Comparison of ENCODE assay signal across 17 cellular contexts in the genomic region with DNA sequence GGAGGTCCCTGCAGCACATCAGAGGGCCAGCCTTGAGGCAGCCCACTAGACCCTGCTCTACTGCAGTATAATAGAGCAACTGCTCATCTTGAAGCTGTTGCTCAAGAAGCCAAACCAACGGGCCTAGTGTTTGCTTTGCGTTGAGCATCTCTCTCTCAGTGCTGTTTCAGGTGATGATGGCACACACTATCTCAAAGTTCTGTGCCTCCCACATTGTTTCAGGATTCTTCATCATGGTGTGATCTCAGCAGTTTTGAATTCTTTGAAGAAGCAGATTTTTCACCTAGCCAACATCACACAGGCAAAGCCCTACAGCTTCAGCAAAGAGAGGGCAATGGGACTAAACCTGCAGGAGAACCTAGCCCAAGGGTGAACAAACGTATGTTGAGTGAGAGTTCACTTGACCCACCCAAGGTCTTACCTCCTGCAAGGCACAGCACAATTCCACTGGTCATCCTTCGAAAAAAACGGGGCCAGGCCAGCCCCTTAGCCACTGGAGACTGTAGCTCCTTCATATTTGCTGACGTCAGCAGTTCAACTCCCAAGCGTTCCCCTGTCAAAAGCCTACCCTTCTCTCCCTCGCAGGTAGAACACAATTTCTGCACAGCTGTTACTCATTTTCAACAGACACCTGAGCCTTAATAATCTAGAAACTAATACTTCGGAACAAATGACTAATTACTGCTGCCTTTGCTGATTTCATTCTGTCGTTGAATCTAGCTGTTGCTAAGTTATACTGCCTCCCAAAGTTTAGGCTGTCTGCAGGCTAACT. TPM values are rescaled to one million over a fixed set of nuclear protein-coding genes. Genes with fewer than 3 reads are reported as not detected.
A peak's percentile ranks its signal among the peaks of the same experiment; 100 is the strongest.
DNase-seq lines count a peak whose midpoint lies in the region; ATAC-seq and TF ChIP-seq lines count a peak whose summit lies in the region.
"Had no signal": no experiment of that assay in that cellular context is flagged by ENCODE, and none has a peak within 500 bp of the region (broad histone marks: within the 10 kb centered on the region; RNA-seq: fewer than 3 reads in every experiment).

No MANE protein-coding gene starts in this region.

- ATAC-seq in activated CD8-positive, alpha-beta T cell treated with anti-CD3 and anti-CD28 coated beads for 36 hours = peak; percentile 62
- ATAC-seq in activated CD8-positive, alpha-beta T cell treated with anti-CD3 and anti-CD28 coated beads, Interleukin-2, amount 10 ng/mL, durations not matched to agents 7 days and 5 days = no peak
- peak; percentile 91 for ATAC-seq in activated T-helper 17 cell treated with anti-CD3 and anti-CD28 coated beads, Interleukin-2, amount 50 U/mL, for 72 hours (replicated peaks)
- ATAC-seq in HG03442 (IDR thresholded peaks at IDR 0.05; ENCODE audit: unreplicated experiment) = no peak
- ATAC-seq in GM18868 (IDR thresholded peaks at IDR 0.05; ENCODE audit: unreplicated experiment) = no peak
- ATAC-seq: gastroesophageal sphincter had no signal

- H3K27me3 Mint-ChIP-seq in activated CD8-positive, alpha-beta T cell treated with anti-CD3 and anti-CD28 coated beads for 36 hours = no peaks in the 10 kb centered on the region
- no peaks in the 10 kb centered on the region for H3K27me3 Mint-ChIP-seq in activated CD8-positive, alpha-beta T cell treated with anti-CD3 and anti-CD28 coated beads, Interleukin-2, amount 10 ng/mL, durations not matched to agents 7 days and 5 days (ENCODE audit: low read depth)
- no peaks in the 10 kb centered on the region for H3K27me3 Mint-ChIP-seq in activated T-helper 17 cell treated with anti-CD3 and anti-CD28 coated beads, Interleukin-2, amount 50 U/mL, for 72 hours

- POLR2A ChIA-PET in activated CD8-positive, alpha-beta T cell treated with anti-CD3 and anti-CD28 coated beads for 36 hours (lab: Charles Lee) = interaction anchor here (0.8 to 3.9 kb wide), 6 partner anchors 11 to 175 kb away, joined by 3 to 27 read pairs (median 3); no protein-coding TSS in a partner anchor
- POLR2A ChIA-PET in activated CD8-positive, alpha-beta T cell treated with anti-CD3 and anti-CD28 coated beads, Interleukin-2, amount 10 ng/mL, durations not matched to agents 7 days and 5 days (lab: Charles Lee) = interaction anchor here (0.8 to 1.1 kb wide), 2 partner anchors 8 kb away, joined by 3 to 6 read pairs; no protein-coding TSS in a partner anchor

- TF ChIP-seq CTCF in activated CD8-positive, alpha-beta T cell treated with anti-CD3 and anti-CD28 coated beads for 36 hours (IDR thresholded peaks at IDR 0.05) = no peak
- no peak for TF ChIP-seq CTCF in GM20000 (IDR thresholded peaks at IDR 0.05; ENCODE audit: extremely low read depth, missing control alignments)

- H3K9me3 Mint-ChIP-seq in activated CD8-positive, alpha-beta T cell treated with anti-CD3 and anti-CD28 coated beads for 36 hours = no peaks in the 10 kb centered on the region
- H3K9me3 Mint-ChIP-seq in activated CD8-positive, alpha-beta T cell treated with anti-CD3 and anti-CD28 coated beads, Interleukin-2, amount 10 ng/mL, durations not matched to agents 7 days and 5 days (ENCODE audit: insufficient read depth) = no peaks in the 10 kb centered on the region
- no peaks in the 10 kb centered on the region for H3K9me3 Mint-ChIP-seq in activated T-helper 17 cell treated with anti-CD3 and anti-CD28 coated beads, Interleukin-2, amount 50 U/mL, for 72 hours
- H3K9me3 Mint-ChIP-seq: immature natural killer cell had no signal

- DNase-seq in activated CD8-positive, alpha-beta T cell treated with anti-CD3 and anti-CD28 coated beads for 36 hours = no peak
- DNase-seq in activated CD8-positive, alpha-beta T cell treated with anti-CD3 and anti-CD28 coated beads, Interleukin-2, amount 10 ng/mL, durations not matched to agents 7 days and 5 days = no peak
- DNase-seq in GM20000 (ENCODE audit: low spot score) (peak; percentile 12), anterior cingulate cortex (lab: John Stamatoyannopoulos, UW) (no peak)
- peak; percentile 40 for DNase-seq in stimulated activated CD4-positive, alpha-beta T cell treated with anti-CD3 and anti-CD28 coated beads, Interleukin-15, amount 100 ng/mL, for 24 hours
- DNase-seq: ACHN, adrenal gland, HCEC 1CT, immature natural killer cell, Karpas-422, NCI-H2029 treated with DMSO at 0.1 percent for 48 hours, NCI-H748 treated with DMSO at 0.1 percent for 48 hours, sigmoid colon had no signal

- intact Hi-C loops in activated CD8-positive, alpha-beta T cell treated with anti-CD3 and anti-CD28 coated beads for 36 hours (cut with micrococcal nuclease) = no loop called here

- no peak overlapping the region for H3K4me3 Mint-ChIP-seq in activated CD8-positive, alpha-beta T cell treated with anti-CD3 and anti-CD28 coated beads for 36 hours
- H3K4me3 Mint-ChIP-seq in activated CD8-positive, alpha-beta T cell treated with anti-CD3 and anti-CD28 coated beads, Interleukin-2, amount 10 ng/mL, durations not matched to agents 7 days and 5 days = no peak overlapping the region
- H3K4me3 Mint-ChIP-seq in activated T-helper 17 cell treated with anti-CD3 and anti-CD28 coated beads, Interleukin-2, amount 50 U/mL, for 72 hours = peak overlapping the region; percentile 72
- H3K4me3 Mint-ChIP-seq: immature natural killer cell had no signal

- H3K36me3 Mint-ChIP-seq in activated CD8-positive, alpha-beta T cell treated with anti-CD3 and anti-CD28 coated beads for 36 hours (ENCODE audit: low read depth) = peaks cover 74% of the 10 kb centered on the region
- peaks cover 59% of the 10 kb centered on the region for H3K36me3 Mint-ChIP-seq in activated CD8-positive, alpha-beta T cell treated with anti-CD3 and anti-CD28 coated beads, Interleukin-2, amount 10 ng/mL, durations not matched to agents 7 days and 5 days (ENCODE audit: low read depth)
- peaks cover 93% of the 10 kb centered on the region for H3K36me3 Mint-ChIP-seq in activated T-helper 17 cell treated with anti-CD3 and anti-CD28 coated beads, Interleukin-2, amount 50 U/mL, for 72 hours (ENCODE audit: low read depth)
- H3K36me3 Mint-ChIP-seq: immature natural killer cell had no signal

- peak overlapping the region; percentile 31 for H3K27ac Mint-ChIP-seq in activated CD8-positive, alpha-beta T cell treated with anti-CD3 and anti-CD28 coated beads for 36 hours
- H3K27ac Mint-ChIP-seq in activated CD8-positive, alpha-beta T cell treated with anti-CD3 and anti-CD28 coated beads, Interleukin-2, amount 10 ng/mL, durations not matched to agents 7 days and 5 days = no peak overlapping the region
- peak overlapping the region; percentile 94 for H3K27ac Mint-ChIP-seq in activated T-helper 17 cell treated with anti-CD3 and anti-CD28 coated beads, Interleukin-2, amount 50 U/mL, for 72 hours
- H3K27ac Mint-ChIP-seq: immature natural killer cell had no signal

- H3K4me1 Mint-ChIP-seq in activated CD8-positive, alpha-beta T cell treated with anti-CD3 and anti-CD28 coated beads for 36 hours (ENCODE audit: low read depth) = peaks cover 32% of the 10 kb centered on the region
- H3K4me1 Mint-ChIP-seq in activated CD8-positive, alpha-beta T cell treated with anti-CD3 and anti-CD28 coated beads, Interleukin-2, amount 10 ng/mL, durations not matched to agents 7 days and 5 days (ENCODE audit: low read depth) = peaks cover 25% of the 10 kb centered on the region
- peaks cover 20% of the 10 kb centered on the region for H3K4me1 Mint-ChIP-seq in activated T-helper 17 cell treated with anti-CD3 and anti-CD28 coated beads, Interleukin-2, amount 50 U/mL, for 72 hours
- H3K4me1 Mint-ChIP-seq: immature natural killer cell had no signal

- CTCF ChIA-PET in activated CD8-positive, alpha-beta T cell treated with anti-CD3 and anti-CD28 coated beads for 36 hours (lab: Charles Lee) = interaction anchor here (0.8 to 2.4 kb wide), 7 partner anchors 12 to 243 kb away, joined by 3 to 10 read pairs (median 4); no protein-coding TSS in a partner anchor
- CTCF ChIA-PET in activated CD8-positive, alpha-beta T cell treated with anti-CD3 and anti-CD28 coated beads, Interleukin-2, amount 10 ng/mL, durations not matched to agents 7 days and 5 days (lab: Charles Lee) = no interaction called here

RNA-seq across cellular contexts. Expression of gene MYB, which starts 15.8 kb away (rescaled TPM):
- total RNA-seq in activated CD8-positive, alpha-beta T cell treated with anti-CD3 and anti-CD28 coated beads for 36 hours = 10 to 100 TPM; 50.9 to 53.6 TPM
- total RNA-seq in activated CD8-positive, alpha-beta T cell treated with anti-CD3 and anti-CD28 coated beads, Interleukin-2, amount 10 ng/mL, durations not matched to agents 7 days and 5 days = 1 to 10 TPM; 7.5 to 8.2 TPM
- total RNA-seq in activated T-helper 17 cell treated with anti-CD3 and anti-CD28 coated beads, Interleukin-2, amount 50 U/mL, for 72 hours = 10 to 100 TPM; 29.9 to 81.5 TPM

Comparison
In these comparisons a context has a peak if more than half of its experiments do, and no peak if none do; other contexts are left out.
1. ATAC-seq: peak in activated CD8-positive, alpha-beta T cell treated with anti-CD3 and anti-CD28 coated beads for 36 hours (single experiment) and activated T-helper 17 cell treated with anti-CD3 and anti-CD28 coated beads, Interleukin-2, amount 50 U/mL, for 72 hours (single experiment); none in activated CD8-positive, alpha-beta T cell treated with anti-CD3 and anti-CD28 coated beads, Interleukin-2, amount 10 ng/mL, durations not matched to agents 7 days and 5 days (single experiment), HG03442 (single experiment) and GM18868 (single experiment).
2. DNase-seq: peak in GM20000 (single experiment) and stimulated activated CD4-positive, alpha-beta T cell treated with anti-CD3 and anti-CD28 coated beads, Interleukin-15, amount 100 ng/mL, for 24 hours (single experiment); none in activated CD8-positive, alpha-beta T cell treated with anti-CD3 and anti-CD28 coated beads for 36 hours (single experiment), activated CD8-positive, alpha-beta T cell treated with anti-CD3 and anti-CD28 coated beads, Interleukin-2, amount 10 ng/mL, durations not matched to agents 7 days and 5 days (single experiment) and anterior cingulate cortex (0 of 58).